Comparison of ENCODE assay signal across 27 cellular contexts in genomic region chr11:69879734-69880005, GRCh38.
"Had no signal": no experiment of that assay in that cellular context is flagged by ENCODE, and none has a peak within 500 bp of the region (broad histone marks: within the 10 kb centered on the region; RNA-seq: fewer than 3 reads in every experiment).

No MANE protein-coding gene starts in this region.

- H3K36me3 Mint-ChIP-seq: activated CD8-positive, alpha-beta memory T cell treated with anti-CD3 and anti-CD28 coated beads, Interleukin-2, amount 10 ng/mL, durations not matched to agents 7 days and 5 days; activated naive CD8-positive, alpha-beta T cell; brain; WTC11 had no signal

- ATAC-seq: activated CD8-positive, alpha-beta memory T cell treated with anti-CD3 and anti-CD28 coated beads, Interleukin-2, amount 10 ng/mL, durations not matched to agents 7 days and 5 days; activated T-cell treated with anti-CD3 and anti-CD28 coated beads, Interleukin-2, amount 50 U/mL, for 4 hours; activated T-helper 17 cell treated with anti-CD3 and anti-CD28 coated beads, Interleukin-2, amount 50 U/mL, for 72 hours; K562; Panc1; Right ventricle myocardium inferior; WTC11 had no signal

- H3K27ac Mint-ChIP-seq: activated CD4-positive, alpha-beta T cell treated with anti-CD3 and anti-CD28 coated beads, Interleukin-2, amount 10 ng/mL, durations not matched to agents 24 days and 14 days; activated CD8-positive, alpha-beta memory T cell treated with anti-CD3 and anti-CD28 coated beads, Interleukin-2, amount 10 ng/mL, durations not matched to agents 7 days and 5 days; activated naive CD4-positive, alpha-beta T cell treated with anti-CD3 and anti-CD28 coated beads for 36 hours; activated naive CD8-positive, alpha-beta T cell; activated T-helper 17 cell treated with anti-CD3 and anti-CD28 coated beads, Interleukin-2, amount 50 U/mL, for 72 hours; brain; T-helper 1 cell treated with Interleukin-12 subunit alpha and Interleukin-12 subunit beta and Interleukin-4 antibody, amounts not matched to agents 30 μg/mL and 1 μg/mL, for 36 hours; WTC11 had no signal

- H3K4me3 Mint-ChIP-seq: activated CD4-positive, alpha-beta T cell treated with anti-CD3 and anti-CD28 coated beads, Interleukin-2, amount 10 ng/mL, durations not matched to agents 24 days and 14 days; activated CD8-positive, alpha-beta memory T cell treated with anti-CD3 and anti-CD28 coated beads, Interleukin-2, amount 10 ng/mL, durations not matched to agents 7 days and 5 days; activated naive CD4-positive, alpha-beta T cell treated with anti-CD3 and anti-CD28 coated beads for 36 hours; activated naive CD8-positive, alpha-beta T cell; activated T-cell treated with anti-CD3 and anti-CD28 coated beads, Interleukin-2, amount 50 U/mL, for 4 hours; activated T-helper 17 cell treated with anti-CD3 and anti-CD28 coated beads, Interleukin-2, amount 50 U/mL, for 72 hours; brain; T-helper 1 cell treated with Interleukin-12 subunit alpha and Interleukin-12 subunit beta and Interleukin-4 antibody, amounts not matched to agents 30 μg/mL and 1 μg/mL, for 36 hours; WTC11 had no signal

- H3K4me3 ChIP-seq: K562, SJCRH30 had no signal

- H3K27ac ChIP-seq: SJCRH30 had no signal

- H3K9me3 ChIP-seq: SJCRH30 had no signal

- H3K36me3 ChIP-seq: SJCRH30 had no signal

- H3K4me1 ChIP-seq: SJCRH30 had no signal

- H3K27me3 Mint-ChIP-seq: activated CD4-positive, alpha-beta T cell treated with anti-CD3 and anti-CD28 coated beads, Interleukin-2, amount 10 ng/mL, durations not matched to agents 24 days and 14 days; activated CD8-positive, alpha-beta memory T cell treated with anti-CD3 and anti-CD28 coated beads, Interleukin-2, amount 10 ng/mL, durations not matched to agents 7 days and 5 days; activated naive CD8-positive, alpha-beta T cell had no signal

- H3K9me3 Mint-ChIP-seq: activated CD4-positive, alpha-beta T cell treated with anti-CD3 and anti-CD28 coated beads, Interleukin-2, amount 10 ng/mL, durations not matched to agents 24 days and 14 days; activated naive CD4-positive, alpha-beta T cell treated with anti-CD3 and anti-CD28 coated beads for 36 hours; activated T-cell treated with anti-CD3 and anti-CD28 coated beads, Interleukin-2, amount 50 U/mL, for 4 hours; activated T-helper 17 cell treated with anti-CD3 and anti-CD28 coated beads, Interleukin-2, amount 50 U/mL, for 72 hours; T-helper 1 cell treated with Interleukin-12 subunit alpha and Interleukin-12 subunit beta and Interleukin-4 antibody, amounts not matched to agents 30 μg/mL and 1 μg/mL, for 36 hours; WTC11 had no signal

- H3K4me1 Mint-ChIP-seq: activated CD4-positive, alpha-beta T cell treated with anti-CD3 and anti-CD28 coated beads, Interleukin-2, amount 10 ng/mL, durations not matched to agents 24 days and 14 days; activated CD8-positive, alpha-beta memory T cell treated with anti-CD3 and anti-CD28 coated beads, Interleukin-2, amount 10 ng/mL, durations not matched to agents 7 days and 5 days; activated T-helper 17 cell treated with anti-CD3 and anti-CD28 coated beads, Interleukin-2, amount 50 U/mL, for 72 hours had no signal

- DNase-seq: activated CD4-positive, alpha-beta T cell treated with anti-CD3 and anti-CD28 coated beads, Interleukin-2, amount 10 ng/mL, durations not matched to agents 24 days and 14 days; activated CD4-positive, alpha-beta T cell treated with anti-CD3 and anti-CD28 coated beads, Interleukin-2, amount 50 U/mL, for 48 hours; activated CD8-positive, alpha-beta memory T cell treated with anti-CD3 and anti-CD28 coated beads, Interleukin-2, amount 10 ng/mL, durations not matched to agents 7 days and 5 days; activated gamma-delta T cell; activated naive CD4-positive, alpha-beta T cell treated with anti-CD3 and anti-CD28 coated beads for 36 hours; activated T-cell treated with anti-CD3 and anti-CD28 coated beads, Interleukin-2, amount 50 U/mL, for 4 hours; amygdala; Karpas-422; MM.1S; NCI-H1105 treated with DMSO at 0.1 percent for 48 hours; NCI-H1436 treated with DMSO at 0.1 percent for 48 hours; NCI-H187; NCI-H2081; NCI-H510A treated with DMSO at 0.1 percent for 48 hours; NCI-H69; NK-92 treated with Interleukin-12 subunit alpha and Interleukin-12 subunit beta, amount 100 ng/mL, for 24 hours; OCI-M1; RPMI8226; SJCRH30 had no signal
